ENCODE assay signal across 9 cellular contexts in genomic region chr3:23094890-23095462, GRCh38.
DNase-seq lines count a peak whose midpoint lies in the region; ATAC-seq and TF ChIP-seq lines count a peak whose summit lies in the region.
"Had no signal": no experiment of that assay in that cellular context is flagged by ENCODE, and none has a peak within 500 bp of the region (broad histone marks: within the 10 kb centered on the region; RNA-seq: fewer than 3 reads in every experiment).

No MANE protein-coding gene starts in this region.

- H3K27ac ChIP-seq in body of pancreas, result no peak overlapping the region

- no peaks in the 10 kb centered on the region for H3K36me3 ChIP-seq in body of pancreas (replicated peaks in 1 of 2; ENCODE audit: insufficient read depth in 1 of 2, low read depth in 2 of 2)

- 78% methylated on average over 4 of the region's 4 CpGs for WGBS in body of pancreas, 2 donors

- TF ChIP-seq POLR2A in body of pancreas (IDR thresholded peaks at IDR 0.05), result no peak

- DNase-seq in EL (peak; percentile 45), NCI-H1105 treated with DMSO at 0.1 percent for 48 hours (lab: John Stamatoyannopoulos, UW) (peak; percentile 16), body of pancreas (no peak), lung microvascular endothelial cell (ENCODE audit: low read depth in 2 of 2) (peak; percentile 73 to 86), SW 1271 (lab: John Stamatoyannopoulos, UW) (no peak)
- no peak for DNase-seq in activated naive CD4-positive, alpha-beta T cell treated with anti-CD3 and anti-CD28 coated beads, Interleukin-2, amount 50 U/mL, for 16 hours

- ATAC-seq in body of pancreas, result peak; percentile 64
- no peak for ATAC-seq in GM19395 (IDR thresholded peaks at IDR 0.05; ENCODE audit: unreplicated experiment)
- no peak for ATAC-seq in HG03342 (IDR thresholded peaks at IDR 0.05; ENCODE audit: unreplicated experiment)
- ATAC-seq: Right ventricle myocardium inferior had no signal

- H3K4me1 ChIP-seq in body of pancreas, result no peaks in the 10 kb centered on the region

- H3K9me3 ChIP-seq in body of pancreas, result no peaks in the 10 kb centered on the region

- no peak for TF ChIP-seq CTCF in body of pancreas (IDR thresholded peaks at IDR 0.05)

- intact Hi-C loops in body of pancreas (cut with DNase I), result no loop called here

- H3K4me3 ChIP-seq in body of pancreas, result no peak overlapping the region

- no peaks in the 10 kb centered on the region for H3K27me3 ChIP-seq in body of pancreas

Comparison
In these comparisons a context has a peak if more than half of its experiments do, and no peak if none do; other contexts are left out.
1. DNase-seq: peak in EL (single experiment), NCI-H1105 treated with DMSO at 0.1 percent for 48 hours (single experiment) and lung microvascular endothelial cell (2 of 2); none in body of pancreas (0 of 4), SW 1271 (0 of 2) and activated naive CD4-positive, alpha-beta T cell treated with anti-CD3 and anti-CD28 coated beads, Interleukin-2, amount 50 U/mL, for 16 hours (single experiment).